ENCODE assay signal across 24 cellular contexts in genomic region chr6:126909493-126909892, GRCh38.
"Had no signal": no experiment of that assay in that cellular context is flagged by ENCODE, and none has a peak within 500 bp of the region (broad histone marks: within the 10 kb centered on the region; RNA-seq: fewer than 3 reads in every experiment).

No MANE protein-coding gene starts in this region.

- H3K27ac ChIP-seq: colonic mucosa, foreskin keratinocyte, hepatocyte, left ventricle myocardium inferior, lower lobe of right lung, psoas muscle, sigmoid colon, skin epidermis, stomach, thoracic aorta, transverse colon had no signal

- H3K4me2 ChIP-seq: hepatocyte had no signal

- H3K27me3 ChIP-seq: colonic mucosa, hepatocyte, sigmoid colon, stomach, transverse colon had no signal

- H3K36me3 Mint-ChIP-seq: memory B cell, naive B cell had no signal

- DNase-seq: colonic mucosa; effector CD4-positive, alpha-beta T cell; endodermal cell; erythroblast; foreskin keratinocyte; head of caudate nucleus; kidney; left cardiac atrium; left ventricle myocardium inferior; lower lobe of right lung; naive B cell; psoas muscle; retina; sigmoid colon; stimulated activated CD4-positive, alpha-beta T cell treated with anti-CD3 and anti-CD28 coated beads, Interleukin-12 subunit alpha, Interleukin-12 subunit beta, amount 100 ng/mL, for 4 hours; stimulated activated naive CD4-positive, alpha-beta T cell; stomach; substantia nigra; transverse colon had no signal

- H2AFZ ChIP-seq: hepatocyte had no signal

- H3K79me2 ChIP-seq: hepatocyte had no signal

- H3K9me3 ChIP-seq: colonic mucosa, left ventricle myocardium inferior, lower lobe of right lung, psoas muscle, sigmoid colon, stomach, thoracic aorta, transverse colon had no signal

- H3K36me3 ChIP-seq: colonic mucosa, left ventricle myocardium inferior, lower lobe of right lung, sigmoid colon, stomach, thoracic aorta, transverse colon had no signal

- H3K27ac Mint-ChIP-seq: endodermal cell, memory B cell, naive B cell had no signal

- H3K4me1 Mint-ChIP-seq: memory B cell, naive B cell had no signal

- H3K4me3 Mint-ChIP-seq: endodermal cell, memory B cell, naive B cell, nephron had no signal

- H3K4me3 ChIP-seq: colonic mucosa, hepatocyte, left ventricle myocardium inferior, lower lobe of right lung, psoas muscle, sigmoid colon, skin epidermis, stomach, thoracic aorta, transverse colon had no signal

- ATAC-seq: foreskin keratinocyte, left cardiac atrium, lower lobe of right lung, psoas muscle had no signal

- H3K27me3 Mint-ChIP-seq: memory B cell, naive B cell had no signal

- H3K4me1 ChIP-seq: colonic mucosa, foreskin keratinocyte, left ventricle myocardium inferior, lower lobe of right lung, psoas muscle, stomach had no signal
